9 cellular contexts compared by ENCODE assay signal in the genomic region with DNA sequence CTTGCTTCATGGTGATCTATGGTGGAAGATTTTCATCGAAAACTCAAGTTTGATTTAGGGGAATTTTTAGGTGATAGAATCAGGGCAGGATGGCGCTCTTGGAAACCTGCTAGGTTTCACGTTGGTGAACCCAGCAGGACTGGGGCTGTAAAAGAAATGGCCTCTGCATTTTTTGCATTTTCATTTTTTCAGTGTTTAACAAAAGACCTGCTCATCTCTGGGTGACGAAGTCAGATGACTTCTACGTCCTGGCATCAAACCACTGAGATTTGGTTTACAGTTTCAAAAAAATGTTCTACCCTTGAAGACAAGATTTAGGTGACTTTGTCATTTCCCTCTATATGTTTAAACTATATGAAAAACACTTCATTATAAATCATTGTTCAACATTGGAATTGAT. TPM values are rescaled to one million over a fixed set of nuclear protein-coding genes. Genes with fewer than 3 reads are reported as not detected.
DNase-seq lines count a peak whose midpoint lies in the region; ATAC-seq and TF ChIP-seq lines count a peak whose summit lies in the region.
"Had no signal": no experiment of that assay in that cellular context is flagged by ENCODE, and none has a peak within 500 bp of the region (broad histone marks: within the 10 kb centered on the region; RNA-seq: fewer than 3 reads in every experiment).

No MANE protein-coding gene starts in this region.

- peaks cover 72% of the 10 kb centered on the region for H3K79me2 ChIP-seq in hepatocyte

- H3K36me3 ChIP-seq in hepatocyte (replicated peaks; ENCODE audit: insufficient read depth, low read depth) = no peaks in the 10 kb centered on the region

- H3K4me3 Mint-ChIP-seq in activated CD8-positive, alpha-beta memory T cell treated with anti-CD3 and anti-CD28 coated beads, Interleukin-2, amount 10 ng/mL, durations not matched to agents 7 days and 5 days = peak overlapping the region; percentile 89
- H3K4me3 Mint-ChIP-seq in WTC11 = peak overlapping the region; percentile 95
- peak overlapping the region; percentile 95 to 99 for H3K4me3 Mint-ChIP-seq in stimulated activated naive B cell treated with anti-CD40 and anti-IgM and Interleukin-4, amounts not matched to agents 10 μg/mL and 1 μg/mL and 100 μg/mL, for 72 hours

- no peak for TF ChIP-seq CTCF in WTC11 (IDR thresholded peaks at IDR 0.05)
- TF ChIP-seq CTCF in hepatocyte (IDR thresholded peaks at IDR 0.05; ENCODE audit: poor library complexity) = no peak

- peaks cover 17% of the 10 kb centered on the region for H3K36me3 Mint-ChIP-seq in activated CD8-positive, alpha-beta memory T cell treated with anti-CD3 and anti-CD28 coated beads, Interleukin-2, amount 10 ng/mL, durations not matched to agents 7 days and 5 days
- peaks cover 2% of the 10 kb centered on the region for H3K36me3 Mint-ChIP-seq in WTC11
- H3K36me3 Mint-ChIP-seq in stimulated activated naive B cell treated with anti-CD40 and anti-IgM and Interleukin-4, amounts not matched to agents 10 μg/mL and 1 μg/mL and 100 μg/mL, for 72 hours = peaks cover 27 to 40% of the 10 kb centered on the region in 2 donors

- WGBS in hepatocyte (ENCODE audit: low lambda C conversion rate, missing lambda C conversion rate) = 91% methylated on average over 5 of the region's 5 CpGs

- peaks cover 20% of the 10 kb centered on the region for H4K20me1 ChIP-seq in hepatocyte (ENCODE audit: insufficient read depth, poor library complexity, severe bottlenecking)

- H3K9me2 ChIP-seq in hepatocyte (replicated peaks; ENCODE audit: insufficient read depth) = no peaks in the 10 kb centered on the region

- H3K4me2 ChIP-seq in hepatocyte = peak overlapping the region; percentile 83

- CTCF ChIA-PET in activated CD8-positive, alpha-beta memory T cell treated with anti-CD3 and anti-CD28 coated beads, Interleukin-2, amount 10 ng/mL, durations not matched to agents 7 days and 5 days (lab: Charles Lee) = no interaction called here
- CTCF ChIA-PET in WTC11 (lab: Charles Lee) = no interaction called here

- H3K9me3 ChIP-seq in hepatocyte (ENCODE audit: low read depth) = no peaks in the 10 kb centered on the region

- peaks cover 68% of the 10 kb centered on the region for H3K4me1 Mint-ChIP-seq in activated CD8-positive, alpha-beta memory T cell treated with anti-CD3 and anti-CD28 coated beads, Interleukin-2, amount 10 ng/mL, durations not matched to agents 7 days and 5 days
- H3K4me1 Mint-ChIP-seq in WTC11 = peaks cover 65% of the 10 kb centered on the region
- H3K4me1 Mint-ChIP-seq in stimulated activated naive B cell treated with anti-CD40 and anti-IgM and Interleukin-4, amounts not matched to agents 10 μg/mL and 1 μg/mL and 100 μg/mL, for 72 hours = peaks cover 50 to 80% of the 10 kb centered on the region in 2 donors

- no peak overlapping the region for H3K27ac ChIP-seq in hepatocyte

- H3K27ac Mint-ChIP-seq in activated CD8-positive, alpha-beta memory T cell treated with anti-CD3 and anti-CD28 coated beads, Interleukin-2, amount 10 ng/mL, durations not matched to agents 7 days and 5 days = peak overlapping the region; percentile 89
- H3K27ac Mint-ChIP-seq in WTC11 = peak overlapping the region; percentile 73
- H3K27ac Mint-ChIP-seq in stimulated activated naive B cell treated with anti-CD40 and anti-IgM and Interleukin-4, amounts not matched to agents 10 μg/mL and 1 μg/mL and 100 μg/mL, for 72 hours = peak overlapping the region; percentile 51

- no peaks in the 10 kb centered on the region for H3K27me3 ChIP-seq in hepatocyte

- ATAC-seq in activated CD8-positive, alpha-beta memory T cell treated with anti-CD3 and anti-CD28 coated beads, Interleukin-2, amount 10 ng/mL, durations not matched to agents 7 days and 5 days = no peak
- ATAC-seq in WTC11 (no peak), GM21381 (IDR thresholded peaks at IDR 0.05; ENCODE audit: unreplicated experiment) (no peak)
- no peak for ATAC-seq in stimulated activated naive B cell treated with anti-CD40 and anti-IgM and Interleukin-4, amounts not matched to agents 10 μg/mL and 1 μg/mL and 100 μg/mL, for 72 hours (replicated peaks)

- H3K4me3 ChIP-seq in hepatocyte = no peak overlapping the region

- no peak overlapping the region for H2AFZ ChIP-seq in hepatocyte

- no peak for DNase-seq in activated CD8-positive, alpha-beta memory T cell treated with anti-CD3 and anti-CD28 coated beads, Interleukin-2, amount 10 ng/mL, durations not matched to agents 7 days and 5 days
- DNase-seq in activated CD8-positive, alpha-beta memory T cell treated with anti-CD3 and anti-CD28 coated beads for 24 hours = no peak
- DNase-seq in WTC11 (ENCODE audit: low spot score) (no peak), hepatocyte (ENCODE audit: low spot score) (no peak), ureter (ENCODE audit: low spot score) (no peak), nucleus accumbens (lab: John Stamatoyannopoulos, UW) (no peak)
- DNase-seq in stimulated activated naive B cell treated with anti-CD40 and anti-IgM and Interleukin-4, amounts not matched to agents 10 μg/mL and 1 μg/mL and 100 μg/mL, for 72 hours = no peak
- DNase-seq: NCI-H1092 had no signal

- H3K4me1 ChIP-seq in hepatocyte (ENCODE audit: insufficient read depth) = peaks cover 41% of the 10 kb centered on the region

- POLR2A ChIA-PET in WTC11 (lab: Charles Lee) = no interaction called here

- no peaks in the 10 kb centered on the region for H3K27me3 Mint-ChIP-seq in activated CD8-positive, alpha-beta memory T cell treated with anti-CD3 and anti-CD28 coated beads, Interleukin-2, amount 10 ng/mL, durations not matched to agents 7 days and 5 days
- H3K27me3 Mint-ChIP-seq in WTC11 (ENCODE audit: low read depth) = no peaks in the 10 kb centered on the region
- H3K27me3 Mint-ChIP-seq in stimulated activated naive B cell treated with anti-CD40 and anti-IgM and Interleukin-4, amounts not matched to agents 10 μg/mL and 1 μg/mL and 100 μg/mL, for 72 hours = no peaks in the 10 kb centered on the region

- no peaks in the 10 kb centered on the region for H3K9me3 Mint-ChIP-seq in activated CD8-positive, alpha-beta memory T cell treated with anti-CD3 and anti-CD28 coated beads, Interleukin-2, amount 10 ng/mL, durations not matched to agents 7 days and 5 days (ENCODE audit: low read depth)
- H3K9me3 Mint-ChIP-seq in WTC11 = no peaks in the 10 kb centered on the region
- no peaks in the 10 kb centered on the region for H3K9me3 Mint-ChIP-seq in stimulated activated naive B cell treated with anti-CD40 and anti-IgM and Interleukin-4, amounts not matched to agents 10 μg/mL and 1 μg/mL and 100 μg/mL, for 72 hours

TF ChIP-seq in WTC11, 78 proteins besides CTCF, POLR2A, EP300 and RAD21 (continues in another document):
- TF ChIP-seq, protein P1, sequence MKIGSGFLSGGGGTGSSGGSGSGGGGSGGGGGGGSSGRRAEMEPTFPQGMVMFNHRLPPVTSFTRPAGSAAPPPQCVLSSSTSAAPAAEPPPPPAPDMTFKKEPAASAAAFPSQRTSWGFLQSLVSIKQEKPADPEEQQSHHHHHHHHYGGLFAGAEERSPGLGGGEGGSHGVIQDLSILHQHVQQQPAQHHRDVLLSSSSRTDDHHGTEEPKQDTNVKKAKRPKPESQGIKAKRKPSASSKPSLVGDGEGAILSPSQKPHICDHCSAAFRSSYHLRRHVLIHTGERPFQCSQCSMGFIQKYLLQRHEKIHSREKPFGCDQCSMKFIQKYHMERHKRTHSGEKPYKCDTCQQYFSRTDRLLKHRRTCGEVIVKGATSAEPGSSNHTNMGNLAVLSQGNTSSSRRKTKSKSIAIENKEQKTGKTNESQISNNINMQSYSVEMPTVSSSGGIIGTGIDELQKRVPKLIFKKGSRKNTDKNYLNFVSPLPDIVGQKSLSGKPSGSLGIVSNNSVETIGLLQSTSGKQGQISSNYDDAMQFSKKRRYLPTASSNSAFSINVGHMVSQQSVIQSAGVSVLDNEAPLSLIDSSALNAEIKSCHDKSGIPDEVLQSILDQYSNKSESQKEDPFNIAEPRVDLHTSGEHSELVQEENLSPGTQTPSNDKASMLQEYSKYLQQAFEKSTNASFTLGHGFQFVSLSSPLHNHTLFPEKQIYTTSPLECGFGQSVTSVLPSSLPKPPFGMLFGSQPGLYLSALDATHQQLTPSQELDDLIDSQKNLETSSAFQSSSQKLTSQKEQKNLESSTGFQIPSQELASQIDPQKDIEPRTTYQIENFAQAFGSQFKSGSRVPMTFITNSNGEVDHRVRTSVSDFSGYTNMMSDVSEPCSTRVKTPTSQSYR (CRISPR knock-in tag; IDR thresholded peaks at IDR 0.05) = no peak
- TF ChIP-seq, protein P2, sequence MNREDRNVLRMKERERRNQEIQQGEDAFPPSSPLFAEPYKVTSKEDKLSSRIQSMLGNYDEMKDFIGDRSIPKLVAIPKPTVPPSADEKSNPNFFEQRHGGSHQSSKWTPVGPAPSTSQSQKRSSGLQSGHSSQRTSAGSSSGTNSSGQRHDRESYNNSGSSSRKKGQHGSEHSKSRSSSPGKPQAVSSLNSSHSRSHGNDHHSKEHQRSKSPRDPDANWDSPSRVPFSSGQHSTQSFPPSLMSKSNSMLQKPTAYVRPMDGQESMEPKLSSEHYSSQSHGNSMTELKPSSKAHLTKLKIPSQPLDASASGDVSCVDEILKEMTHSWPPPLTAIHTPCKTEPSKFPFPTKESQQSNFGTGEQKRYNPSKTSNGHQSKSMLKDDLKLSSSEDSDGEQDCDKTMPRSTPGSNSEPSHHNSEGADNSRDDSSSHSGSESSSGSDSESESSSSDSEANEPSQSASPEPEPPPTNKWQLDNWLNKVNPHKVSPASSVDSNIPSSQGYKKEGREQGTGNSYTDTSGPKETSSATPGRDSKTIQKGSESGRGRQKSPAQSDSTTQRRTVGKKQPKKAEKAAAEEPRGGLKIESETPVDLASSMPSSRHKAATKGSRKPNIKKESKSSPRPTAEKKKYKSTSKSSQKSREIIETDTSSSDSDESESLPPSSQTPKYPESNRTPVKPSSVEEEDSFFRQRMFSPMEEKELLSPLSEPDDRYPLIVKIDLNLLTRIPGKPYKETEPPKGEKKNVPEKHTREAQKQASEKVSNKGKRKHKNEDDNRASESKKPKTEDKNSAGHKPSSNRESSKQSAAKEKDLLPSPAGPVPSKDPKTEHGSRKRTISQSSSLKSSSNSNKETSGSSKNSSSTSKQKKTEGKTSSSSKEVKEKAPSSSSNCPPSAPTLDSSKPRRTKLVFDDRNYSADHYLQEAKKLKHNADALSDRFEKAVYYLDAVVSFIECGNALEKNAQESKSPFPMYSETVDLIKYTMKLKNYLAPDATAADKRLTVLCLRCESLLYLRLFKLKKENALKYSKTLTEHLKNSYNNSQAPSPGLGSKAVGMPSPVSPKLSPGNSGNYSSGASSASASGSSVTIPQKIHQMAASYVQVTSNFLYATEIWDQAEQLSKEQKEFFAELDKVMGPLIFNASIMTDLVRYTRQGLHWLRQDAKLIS (CRISPR knock-in tag; IDR thresholded peaks at IDR 0.05; ENCODE audit: borderline replicate concordance) = no peak

RNA-seq across cellular contexts. Expression of a gene that starts 1.9 kb away (rescaled TPM):
- 10 to 100 TPM; 52.2 to 70.2 TPM for total RNA-seq in activated CD8-positive, alpha-beta memory T cell treated with anti-CD3 and anti-CD28 coated beads, Interleukin-2, amount 10 ng/mL, durations not matched to agents 7 days and 5 days
- total RNA-seq in WTC11 (2021) (45.4 to 51.4 TPM (median 47.0 TPM) in 3 replicates), hepatocyte (30.4 and 36.0 TPM in 2 replicates), ureter (73.2 TPM)
- polyA plus RNA-seq in hepatocyte = 42.5 and 52.2 TPM in 2 replicates

RNA-seq across cellular contexts. Expression of a gene that starts 20.5 kb away (rescaled TPM):
- 10 to 100 TPM in 1 of 2 experiments, 1 to 10 TPM in 1; 9.9 to 21.3 TPM for total RNA-seq in activated CD8-positive, alpha-beta memory T cell treated with anti-CD3 and anti-CD28 coated beads, Interleukin-2, amount 10 ng/mL, durations not matched to agents 7 days and 5 days
- total RNA-seq in WTC11 (2021) = 23.8 to 24.6 TPM (median 24.2 TPM) in 3 replicates
- 130 and 172 TPM in 2 replicates for total RNA-seq in hepatocyte
- 181 and 246 TPM in 2 replicates for polyA plus RNA-seq in hepatocyte
- total RNA-seq in ureter = 66.1 TPM
